Comparison of ENCODE assay signal across 12 cellular contexts in genomic region chr7:128827971-128828711, GRCh38. TPM values are rescaled to one million over a fixed set of nuclear protein-coding genes. Genes with fewer than 3 reads are reported as not detected.
DNase-seq lines count a peak whose midpoint lies in the region; ATAC-seq and TF ChIP-seq lines count a peak whose summit lies in the region.
"Had no signal": no experiment of that assay in that cellular context is flagged by ENCODE, and none has a peak within 500 bp of the region (broad histone marks: within the 10 kb centered on the region; RNA-seq: fewer than 3 reads in every experiment).

No MANE protein-coding gene starts in this region.

- H3K27me3 ChIP-seq in mesendoderm (ENCODE audit: insufficient read depth, low read length, poor library complexity) (no peaks in the 10 kb centered on the region), vagina (no peaks in the 10 kb centered on the region)

- no CpG with 5 or more reads among the region's 10 CpGs for WGBS in mesendoderm (ENCODE audit: extremely low coverage, insufficient coverage, low lambda C conversion rate)

- H2BK5ac ChIP-seq in mesendoderm (ENCODE audit: low read length) = peak overlapping the region; percentile 31

- H3K4ac ChIP-seq in mesendoderm (ENCODE audit: low read depth, low read length) = no peak overlapping the region

- H3K27ac ChIP-seq in mesendoderm (ENCODE audit: low read depth, low read length) (peak overlapping the region; percentile 68), vagina (peak overlapping the region; percentile 86)

- H3K18ac ChIP-seq in mesendoderm (ENCODE audit: low read length) = peak overlapping the region; percentile 7

- H3K4me3 ChIP-seq in mesendoderm (ENCODE audit: low read length) = no peak overlapping the region
- H3K4me3 ChIP-seq in vagina = no peak overlapping the region

- H2BK15ac ChIP-seq in mesendoderm (replicated peaks; ENCODE audit: low read depth) = no peak overlapping the region

- TF ChIP-seq CTCF in vagina (IDR thresholded peaks at IDR 0.05) = no peak

- DNase-seq in M059J (ENCODE audit: low read depth) (peak; percentile 92), dedifferentiated amniotic fluid mesenchymal stem cell (ENCODE audit: extremely low spot score) (peak; percentile 66), mesendoderm (peak; percentile 82), vagina (ENCODE audit: extremely low spot score in 2 of 2) (no peak), RPMI8226 (no peak)
- DNase-seq in activated CD4-positive, alpha-beta T cell treated with anti-CD3 and anti-CD28 coated beads for 4 hours = no peak
- DNase-seq: activated T-cell treated with anti-CD3 and anti-CD28 coated beads for 4 hours; effector memory CD8-positive, alpha-beta T cell; midbrain; NCI-H2081; SW 1271 had no signal

- intact Hi-C loops in vagina (cut with DNase I) = no loop called here

- H3K23ac ChIP-seq in mesendoderm (ENCODE audit: low read length) = no peak overlapping the region

- H4K5ac ChIP-seq in mesendoderm (ENCODE audit: low read length) = no peak overlapping the region

- H3K79me1 ChIP-seq in mesendoderm (ENCODE audit: low read length) = peaks cover 3% of the 10 kb centered on the region

- ATAC-seq in HG03442 (IDR thresholded peaks at IDR 0.05; ENCODE audit: unreplicated experiment) = no peak
- ATAC-seq: effector memory CD8-positive, alpha-beta T cell had no signal

- H2AK5ac ChIP-seq in mesendoderm (ENCODE audit: low read length) = no peak overlapping the region

- H3K79me2 ChIP-seq in mesendoderm (ENCODE audit: control insufficient read depth, insufficient read depth, low read length) = peaks cover 12% of the 10 kb centered on the region

- peaks cover 18% of the 10 kb centered on the region for H3K4me1 ChIP-seq in mesendoderm (ENCODE audit: control insufficient read depth, low read depth, low read length)
- H3K4me1 ChIP-seq in vagina = peaks cover 37% of the 10 kb centered on the region

- H3K36me3 ChIP-seq in mesendoderm (ENCODE audit: control insufficient read depth, insufficient read depth, low read length) (no peaks in the 10 kb centered on the region), vagina (no peaks in the 10 kb centered on the region)

- no peak overlapping the region for H2BK120ac ChIP-seq in mesendoderm (ENCODE audit: low read depth, low read length)

- H3K4me2 ChIP-seq in mesendoderm (ENCODE audit: low read length) = no peak overlapping the region

- peak overlapping the region; percentile 44 for H3K9ac ChIP-seq in mesendoderm (ENCODE audit: low read length)

- H4K8ac ChIP-seq in mesendoderm (ENCODE audit: low read depth, low read length) = no peak overlapping the region

- peak overlapping the region; percentile 69 for H3K56ac ChIP-seq in mesendoderm (ENCODE audit: low read length)

- no peak for TF ChIP-seq POLR2A in vagina (IDR thresholded peaks at IDR 0.05)

- H3K9me3 ChIP-seq in vagina = no peaks in the 10 kb centered on the region

RNA-seq across cellular contexts. Expression of gene FLNC, which starts 2.1 kb away (rescaled TPM):
- 60.7 and 150 TPM in 2 replicates for total RNA-seq in M059J (2014; rRNA removed; shearing (Covaris generic))
- 18.1 TPM for polyA plus RNA-seq in mesendoderm (2013, experiment 1 of 2)
- 18.0 TPM for polyA plus RNA-seq in mesendoderm (2013, experiment 2 of 2)
- 31.9 TPM for total RNA-seq in vagina

RNA-seq across cellular contexts. Expression of gene ATP6V1F, which starts 34.5 kb away (rescaled TPM):
- 160 TPM in 2 replicates for total RNA-seq in M059J (2014; rRNA removed; shearing (Covaris generic))
- 141 TPM for polyA plus RNA-seq in mesendoderm (2013, experiment 1 of 2)
- polyA plus RNA-seq in mesendoderm (2013, experiment 2 of 2) = 142 TPM
- total RNA-seq in vagina = 119 TPM

RNA-seq across cellular contexts. Expression of gene CCDC136, which starts 36.4 kb away (rescaled TPM):
- total RNA-seq in M059J (2014; rRNA removed; shearing (Covaris generic)) = 0.74 and 5.7 TPM in 2 replicates
- 7.6 TPM for polyA plus RNA-seq in mesendoderm (2013, experiment 1 of 2)
- polyA plus RNA-seq in mesendoderm (2013, experiment 2 of 2) = 6.9 TPM
- 17.9 TPM for total RNA-seq in vagina

RNA-seq across cellular contexts. Expression of gene OPN1SW, which starts 52.5 kb away (rescaled TPM):
- total RNA-seq in M059J (2014; rRNA removed; shearing (Covaris generic)) = not detected in 2 replicates
- polyA plus RNA-seq in mesendoderm (2013, experiment 1 of 2) = not detected
- polyA plus RNA-seq in mesendoderm (2013, experiment 2 of 2) = not detected
- total RNA-seq in vagina = not detected

Comparison
In these comparisons a context has a peak if more than half of its experiments do, and no peak if none do; other contexts are left out.
1. DNase-seq: peak in M059J (single experiment), dedifferentiated amniotic fluid mesenchymal stem cell (single experiment) and mesendoderm (single experiment); none in vagina (0 of 2), activated CD4-positive, alpha-beta T cell treated with anti-CD3 and anti-CD28 coated beads for 4 hours (0 of 2) and RPMI8226 (single experiment).